Comparison of ENCODE assay signal across 19 cellular contexts in the genomic region with DNA sequence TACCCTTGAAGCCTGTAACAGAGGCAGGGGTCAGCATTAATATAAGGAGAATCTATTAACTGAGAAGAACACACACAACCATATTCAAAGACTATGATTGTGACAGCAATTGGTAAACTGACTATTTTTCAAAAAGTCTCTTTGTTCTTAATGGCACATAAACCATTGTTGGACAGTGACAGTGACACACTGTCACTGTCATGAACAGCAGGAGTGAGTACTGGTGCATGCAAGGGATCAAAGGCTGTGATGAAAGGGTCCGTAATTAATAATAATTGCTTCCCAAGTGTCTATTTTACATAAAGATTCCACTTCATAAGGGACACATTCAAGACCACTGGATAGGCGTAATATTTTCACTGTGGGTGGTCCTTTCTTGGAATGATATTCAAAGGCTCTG. TPM values are rescaled to one million over a fixed set of nuclear protein-coding genes. Genes with fewer than 3 reads are reported as not detected.
DNase-seq lines count a peak whose midpoint lies in the region; ATAC-seq and TF ChIP-seq lines count a peak whose summit lies in the region.
"Had no signal": no experiment of that assay in that cellular context is flagged by ENCODE, and none has a peak within 500 bp of the region (broad histone marks: within the 10 kb centered on the region; RNA-seq: fewer than 3 reads in every experiment).

No MANE protein-coding gene starts in this region.

- intact Hi-C loops in breast epithelium (cut with DNase I; ENCODE audit: low total_unique reads) (no loop called here), Right ventricle myocardium inferior (cut with DNase I) (no loop called here)

- no peak for TF ChIP-seq CTCF in breast epithelium (IDR thresholded peaks at IDR 0.05)

- no peaks in the 10 kb centered on the region for H3K36me3 ChIP-seq in breast epithelium
- H3K36me3 ChIP-seq: BLaER1 treated with 17β-estradiol and CSF1 and Interleukin-3, amounts not matched to agents 10 nM and 100 nM had no signal

- no peaks in the 10 kb centered on the region for H3K9me3 ChIP-seq in breast epithelium

- H3K27ac ChIP-seq in breast epithelium, result no peak overlapping the region
- H3K27ac ChIP-seq: BLaER1 treated with 17β-estradiol and CSF1 and Interleukin-3, amounts not matched to agents 10 nM and 100 nM; HL-60 had no signal

- H3K4me3 ChIP-seq in breast epithelium, result no peak overlapping the region
- H3K4me3 ChIP-seq: BLaER1 treated with 17β-estradiol and CSF1 and Interleukin-3, amounts not matched to agents 10 nM and 100 nM; GM12878; GM23338 had no signal

- H3K27me3 ChIP-seq in breast epithelium, result no peaks in the 10 kb centered on the region
- H3K27me3 ChIP-seq: BLaER1 treated with 17β-estradiol and CSF1 and Interleukin-3, amounts not matched to agents 10 nM and 100 nM had no signal

- peak; percentile 42 for DNase-seq in COR-L47 (lab: John Stamatoyannopoulos, UW)
- DNase-seq in NCI-H1930 (lab: John Stamatoyannopoulos, UW), result peak; percentile 19 to 66
- DNase-seq in globus pallidus (ENCODE audit: low spot score), result peak; percentile 53
- DNase-seq in pons (ENCODE audit: low spot score), result peak; percentile 76
- DNase-seq in breast epithelium (ENCODE audit: low spot score in 2 of 2), result no peak
- no peak for DNase-seq in stimulated activated CD4-positive, alpha-beta T cell treated with anti-CD3 and anti-CD28 coated beads, Interleukin-4, amount 100 ng/mL, for 24 hours
- DNase-seq in LoVo (ENCODE audit: low spot score), result no peak
- no peak for DNase-seq in Right ventricle myocardium inferior (ENCODE audit: missing footprints)
- DNase-seq: 8988T; AML-193; Calu3; CD4-positive, CD25-positive, alpha-beta regulatory T cell; DMS79; H7 had no signal

- H3K4me1 ChIP-seq in breast epithelium, result no peaks in the 10 kb centered on the region
- H3K4me1 ChIP-seq: BLaER1 treated with 17β-estradiol and CSF1 and Interleukin-3, amounts not matched to agents 10 nM and 100 nM had no signal

- no peak for ATAC-seq in Right ventricle myocardium inferior
- ATAC-seq: GM12878, GM23338 had no signal

- no peak for TF ChIP-seq POLR2A in breast epithelium (IDR thresholded peaks at IDR 0.05)

RNA-seq across cellular contexts. Expression of a gene that starts 50.8 kb away (rescaled TPM):
- total RNA-seq in breast epithelium (10 to 100 TPM; 54.2 to 99.6 (median 91.7) TPM), Right ventricle myocardium inferior (63.7 TPM)
- total RNA-seq: Calu3; CD4-positive, CD25-positive, alpha-beta regulatory T cell; G401 had no signal

Comparison
In these comparisons a context has a peak if more than half of its experiments do, and no peak if none do; other contexts are left out.
1. DNase-seq: peak in COR-L47 (single experiment), NCI-H1930 (2 of 2), globus pallidus (single experiment) and pons (single experiment); none in breast epithelium (0 of 2), stimulated activated CD4-positive, alpha-beta T cell treated with anti-CD3 and anti-CD28 coated beads, Interleukin-4, amount 100 ng/mL, for 24 hours (single experiment), LoVo (single experiment) and Right ventricle myocardium inferior (single experiment).